In genomic region chr3:102354818-102355515, GRCh38 we compare ENCODE assay signal across 13 cellular contexts.
A peak's percentile ranks its signal among the peaks of the same experiment; 100 is the strongest.
DNase-seq lines count a peak whose midpoint lies in the region; TF ChIP-seq lines count a peak whose summit lies in the region.
"Had no signal": no experiment of that assay in that cellular context is flagged by ENCODE, and none has a peak within 500 bp of the region (broad histone marks: within the 10 kb centered on the region; RNA-seq: fewer than 3 reads in every experiment).

No MANE protein-coding gene starts in this region.

- no peak for TF ChIP-seq POLR2A in breast epithelium (IDR thresholded peaks at IDR 0.05)

- H3K27me3 ChIP-seq in breast epithelium: no peaks in the 10 kb centered on the region

- H3K36me3 ChIP-seq in breast epithelium: no peaks in the 10 kb centered on the region

- TF ChIP-seq CTCF in MCF 10A (IDR thresholded peaks at IDR 0.05; ENCODE audit: unreplicated experiment): no peak
- no peak for TF ChIP-seq CTCF in breast epithelium (IDR thresholded peaks at IDR 0.05)
- TF ChIP-seq CTCF in fibroblast of pulmonary artery (IDR thresholded peaks at IDR 0.05; ENCODE audit: low read length, missing control alignments): no peak

- H3K27me3 Mint-ChIP-seq in MCF 10A (ENCODE audit: insufficient read depth, unreplicated experiment): no peaks in the 10 kb centered on the region

- no peaks in the 10 kb centered on the region for H3K9me3 ChIP-seq in breast epithelium
- H3K9me3 ChIP-seq: psoas muscle had no signal

- no peaks in the 10 kb centered on the region for H3K9me3 Mint-ChIP-seq in MCF 10A (ENCODE audit: unreplicated experiment)
- H3K9me3 Mint-ChIP-seq: HFFc6 had no signal

- CTCF ChIA-PET in MCF 10A (lab: Yijun Ruan, JAX): interaction anchor here (0.8 kb wide), 1 partner anchor 19 kb away, joined by 3 read pairs; no protein-coding TSS in a partner anchor

- intact Hi-C loops in MCF 10A (cut with micrococcal nuclease) (loop anchor here (2.0 to 10.0 kb wide), 4 partner anchors 46 to 180 kb away; no protein-coding TSS in a partner anchor), breast epithelium (cut with DNase I; ENCODE audit: low total_unique reads) (no loop called here)

- H3K4me1 ChIP-seq in breast epithelium: no peaks in the 10 kb centered on the region
- H3K4me1 ChIP-seq: psoas muscle had no signal

- H3K4me3 Mint-ChIP-seq in MCF 10A (ENCODE audit: unreplicated experiment): no peak overlapping the region
- H3K4me3 Mint-ChIP-seq: HFFc6 had no signal

- POLR2A ChIA-PET in MCF 10A (lab: Yijun Ruan, JAX): interaction anchor here (0.7 kb wide), 1 partner anchor 1956 kb away, joined by 3 read pairs; no protein-coding TSS in a partner anchor

- peaks cover 30% of the 10 kb centered on the region for H3K4me1 Mint-ChIP-seq in MCF 10A (ENCODE audit: insufficient read depth, unreplicated experiment)

- H3K27ac ChIP-seq in breast epithelium: no peak overlapping the region
- H3K27ac ChIP-seq: psoas muscle had no signal

- BruUV-seq in MCF 10A (replicated peaks; lab: Mats Ljungman, UMichigan): no TSS peak

- DNase-seq in MCF 10A (ENCODE audit: unreplicated experiment): peak; percentile 75
- DNase-seq in breast epithelium (ENCODE audit: low spot score in 2 of 2): no peak
- peak; percentile 25 for DNase-seq in RKO (ENCODE audit: low spot score)
- DNase-seq in fibroblast of pulmonary artery (ENCODE audit: low read depth): peak; percentile 76
- DNase-seq in NCI-H1048 (lab: John Stamatoyannopoulos, UW): no peak
- no peak for DNase-seq in HuH-7 (ENCODE audit: low spot score)
- no peak for DNase-seq in stimulated activated CD4-positive, alpha-beta T cell treated with anti-CD3 and anti-CD28 coated beads, Interleukin-15, amount 100 ng/mL, for 24 hours
- no peak for DNase-seq in SK-N-DZ (ENCODE audit: low spot score)
- DNase-seq: activated naive CD4-positive, alpha-beta T cell treated with Interleukin-2 at 50 U/mL for 16 hours; HFFc6; NCI-H2081; psoas muscle had no signal

- no peak overlapping the region for H3K4me3 ChIP-seq in breast epithelium
- no peak overlapping the region for H3K4me3 ChIP-seq in fibroblast of pulmonary artery (replicated peaks; ENCODE audit: low read depth, low read length)
- H3K4me3 ChIP-seq: lung, psoas muscle had no signal

- peak overlapping the region; percentile 75 for H3K27ac Mint-ChIP-seq in MCF 10A (ENCODE audit: low read depth, unreplicated experiment)
- H3K27ac Mint-ChIP-seq: HFFc6 had no signal

- H3K36me3 Mint-ChIP-seq in MCF 10A (ENCODE audit: insufficient read depth, unreplicated experiment): no peaks in the 10 kb centered on the region

Comparison
In these comparisons a context has a peak if more than half of its experiments do, and no peak if none do; other contexts are left out.
1. DNase-seq: peak in MCF 10A (single experiment), RKO (single experiment) and fibroblast of pulmonary artery (single experiment); none in breast epithelium (0 of 2), NCI-H1048 (single experiment), HuH-7 (single experiment), stimulated activated CD4-positive, alpha-beta T cell treated with anti-CD3 and anti-CD28 coated beads, Interleukin-15, amount 100 ng/mL, for 24 hours (single experiment) and SK-N-DZ (single experiment).